Comparison of ENCODE assay signal across 1 cellular context in the genomic region with DNA sequence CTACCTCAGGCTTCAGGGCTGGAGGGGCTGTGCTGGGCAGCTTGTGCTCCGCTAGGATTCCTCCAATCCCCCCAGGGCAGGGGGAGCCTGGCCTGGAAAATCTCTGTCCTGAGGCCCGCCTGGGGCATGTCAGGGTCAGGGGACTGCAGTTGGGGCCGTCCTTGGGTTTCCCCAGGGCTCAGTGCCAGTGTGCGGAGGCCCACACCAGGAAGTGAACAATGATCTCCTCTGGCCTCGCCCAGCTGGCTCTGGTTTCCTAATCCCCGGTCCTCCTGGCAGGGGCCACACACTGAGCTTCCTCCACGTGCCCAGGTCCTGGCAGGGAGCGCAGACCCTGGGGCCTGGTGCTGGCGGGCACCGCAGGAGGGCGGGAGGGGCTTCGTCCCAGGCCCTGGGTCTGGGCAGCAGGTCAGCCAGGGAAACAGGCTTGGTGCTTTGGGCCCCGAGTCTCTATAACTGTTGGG.
A peak's percentile ranks its signal among the peaks of the same experiment; 100 is the strongest.
TF ChIP-seq lines count a peak whose summit lies in the region.

No MANE protein-coding gene starts in this region.

TF ChIP-seq in HepG2, 621 proteins besides CTCF, POLR2A, EP300 and RAD21 (continued from another document):
- TF ChIP-seq CENPT (CRISPR knock-in tag; IDR thresholded peaks at IDR 0.05; ENCODE audit: low read depth) (no peak), ZFP82 (CRISPR knock-in tag; IDR thresholded peaks at IDR 0.05; ENCODE audit: borderline replicate concordance) (no peak), PPARG (CRISPR knock-in tag; conservative IDR thresholded peaks at IDR 0.05) (no peak), ZNF432 (CRISPR knock-in tag; IDR thresholded peaks at IDR 0.05; ENCODE audit: borderline replicate concordance) (no peak), SNRNP70 (IDR thresholded peaks at IDR 0.05; ENCODE audit: low read depth, low read length) (no peak), NR2F1 (CRISPR knock-in tag; IDR thresholded peaks at IDR 0.05) (0 out of 4 replicates have a peak, but pooled peaks of 1 of the 2 experiments have one; percentile 13), SAP130 (CRISPR knock-in tag; IDR thresholded peaks at IDR 0.05; ENCODE audit: low read depth) (peak; percentile 52; the same call in 1 of the 2 replicates), HDAC6 (IDR thresholded peaks at IDR 0.05; ENCODE audit: low read depth, low read length) (no peak), ZNF3 (CRISPR knock-in tag; IDR thresholded peaks at IDR 0.05) (no peak), SIX1 (CRISPR knock-in tag; IDR thresholded peaks at IDR 0.05; ENCODE audit: borderline replicate concordance) (no peak), ZZZ3 (CRISPR knock-in tag; IDR thresholded peaks at IDR 0.05; ENCODE audit: borderline replicate concordance) (no peak), SCMH1 (CRISPR knock-in tag; IDR thresholded peaks at IDR 0.05; ENCODE audit: borderline replicate concordance) (no peak), ZNF746 (CRISPR knock-in tag; IDR thresholded peaks at IDR 0.05) (no peak), TP53 (CRISPR knock-in tag; conservative IDR thresholded peaks at IDR 0.05) (no peak), SOX6 (IDR thresholded peaks at IDR 0.05) (no peak), SOX6 (CRISPR knock-in tag; IDR thresholded peaks at IDR 0.05) (peak; percentile 30; the same call in 1 of the 2 replicates), ATAD3A (CRISPR knock-in tag; IDR thresholded peaks at IDR 0.05) (no peak), XRCC5 (optimal IDR thresholded peaks at IDR 0.05; ENCODE audit: low read length) (no peak), ZBTB1 (CRISPR knock-in tag; IDR thresholded peaks at IDR 0.05; ENCODE audit: borderline replicate concordance) (no peak), ZBTB7A (CRISPR knock-in tag; IDR thresholded peaks at IDR 0.05) (no peak), ZIK1 (CRISPR knock-in tag; IDR thresholded peaks at IDR 0.05; ENCODE audit: borderline replicate concordance, low read depth) (no peak), ZNF660 (CRISPR knock-in tag; IDR thresholded peaks at IDR 0.05; ENCODE audit: borderline replicate concordance, low read depth) (no peak), BHLHE40 (IDR thresholded peaks at IDR 0.05; ENCODE audit: low read length) (0 out of 2 replicates have a peak, but pooled peaks have one; percentile 16), ZNF30 (CRISPR knock-in tag; IDR thresholded peaks at IDR 0.05) (no peak), U2AF1 (optimal IDR thresholded peaks at IDR 0.05; ENCODE audit: low read depth, low read length) (no peak), ZSCAN22 (CRISPR knock-in tag; IDR thresholded peaks at IDR 0.05) (no peak), WIZ (CRISPR knock-in tag; IDR thresholded peaks at IDR 0.05) (no peak), PHF20 (CRISPR knock-in tag; IDR thresholded peaks at IDR 0.05) (no peak), ZFP41 (CRISPR knock-in tag; IDR thresholded peaks at IDR 0.05; ENCODE audit: borderline replicate concordance) (no peak), GATA4 (IDR thresholded peaks at IDR 0.05; ENCODE audit: borderline replicate concordance, low read depth) (no peak), ZNF891 (CRISPR knock-in tag; IDR thresholded peaks at IDR 0.05) (no peak), ELF3 (CRISPR knock-in tag; IDR thresholded peaks at IDR 0.05) (peak; percentile 91), SNAPC2 (CRISPR knock-in tag; IDR thresholded peaks at IDR 0.05) (no peak), KMT2B (CRISPR knock-in tag; IDR thresholded peaks at IDR 0.05) (no peak), HMGA1 (CRISPR knock-in tag; conservative IDR thresholded peaks at IDR 0.05) (no peak), NR1H2 (CRISPR knock-in tag; IDR thresholded peaks at IDR 0.05; ENCODE audit: borderline replicate concordance, low read depth) (no peak), ZNF564 (CRISPR knock-in tag; IDR thresholded peaks at IDR 0.05) (no peak), ATF7 (IDR thresholded peaks at IDR 0.05) (no peak), ATF7 (CRISPR knock-in tag; IDR thresholded peaks at IDR 0.05) (no peak)
- TF ChIP-seq, protein P1, sequence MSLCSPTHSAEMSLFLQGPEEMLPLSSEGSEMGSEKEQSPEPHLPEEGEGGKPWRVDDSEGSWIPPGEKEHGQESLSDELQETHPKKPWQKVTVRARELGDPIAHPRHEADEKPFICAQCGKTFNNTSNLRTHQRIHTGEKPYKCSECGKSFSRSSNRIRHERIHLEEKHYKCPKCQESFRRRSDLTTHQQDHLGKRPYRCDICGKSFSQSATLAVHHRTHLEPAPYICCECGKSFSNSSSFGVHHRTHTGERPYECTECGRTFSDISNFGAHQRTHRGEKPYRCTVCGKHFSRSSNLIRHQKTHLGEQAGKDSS (CRISPR knock-in tag; IDR thresholded peaks at IDR 0.05; ENCODE audit: borderline replicate concordance, low read depth): 0 out of 2 replicates have a peak, but pooled peaks have one; percentile 27
- TF ChIP-seq, protein P2, sequence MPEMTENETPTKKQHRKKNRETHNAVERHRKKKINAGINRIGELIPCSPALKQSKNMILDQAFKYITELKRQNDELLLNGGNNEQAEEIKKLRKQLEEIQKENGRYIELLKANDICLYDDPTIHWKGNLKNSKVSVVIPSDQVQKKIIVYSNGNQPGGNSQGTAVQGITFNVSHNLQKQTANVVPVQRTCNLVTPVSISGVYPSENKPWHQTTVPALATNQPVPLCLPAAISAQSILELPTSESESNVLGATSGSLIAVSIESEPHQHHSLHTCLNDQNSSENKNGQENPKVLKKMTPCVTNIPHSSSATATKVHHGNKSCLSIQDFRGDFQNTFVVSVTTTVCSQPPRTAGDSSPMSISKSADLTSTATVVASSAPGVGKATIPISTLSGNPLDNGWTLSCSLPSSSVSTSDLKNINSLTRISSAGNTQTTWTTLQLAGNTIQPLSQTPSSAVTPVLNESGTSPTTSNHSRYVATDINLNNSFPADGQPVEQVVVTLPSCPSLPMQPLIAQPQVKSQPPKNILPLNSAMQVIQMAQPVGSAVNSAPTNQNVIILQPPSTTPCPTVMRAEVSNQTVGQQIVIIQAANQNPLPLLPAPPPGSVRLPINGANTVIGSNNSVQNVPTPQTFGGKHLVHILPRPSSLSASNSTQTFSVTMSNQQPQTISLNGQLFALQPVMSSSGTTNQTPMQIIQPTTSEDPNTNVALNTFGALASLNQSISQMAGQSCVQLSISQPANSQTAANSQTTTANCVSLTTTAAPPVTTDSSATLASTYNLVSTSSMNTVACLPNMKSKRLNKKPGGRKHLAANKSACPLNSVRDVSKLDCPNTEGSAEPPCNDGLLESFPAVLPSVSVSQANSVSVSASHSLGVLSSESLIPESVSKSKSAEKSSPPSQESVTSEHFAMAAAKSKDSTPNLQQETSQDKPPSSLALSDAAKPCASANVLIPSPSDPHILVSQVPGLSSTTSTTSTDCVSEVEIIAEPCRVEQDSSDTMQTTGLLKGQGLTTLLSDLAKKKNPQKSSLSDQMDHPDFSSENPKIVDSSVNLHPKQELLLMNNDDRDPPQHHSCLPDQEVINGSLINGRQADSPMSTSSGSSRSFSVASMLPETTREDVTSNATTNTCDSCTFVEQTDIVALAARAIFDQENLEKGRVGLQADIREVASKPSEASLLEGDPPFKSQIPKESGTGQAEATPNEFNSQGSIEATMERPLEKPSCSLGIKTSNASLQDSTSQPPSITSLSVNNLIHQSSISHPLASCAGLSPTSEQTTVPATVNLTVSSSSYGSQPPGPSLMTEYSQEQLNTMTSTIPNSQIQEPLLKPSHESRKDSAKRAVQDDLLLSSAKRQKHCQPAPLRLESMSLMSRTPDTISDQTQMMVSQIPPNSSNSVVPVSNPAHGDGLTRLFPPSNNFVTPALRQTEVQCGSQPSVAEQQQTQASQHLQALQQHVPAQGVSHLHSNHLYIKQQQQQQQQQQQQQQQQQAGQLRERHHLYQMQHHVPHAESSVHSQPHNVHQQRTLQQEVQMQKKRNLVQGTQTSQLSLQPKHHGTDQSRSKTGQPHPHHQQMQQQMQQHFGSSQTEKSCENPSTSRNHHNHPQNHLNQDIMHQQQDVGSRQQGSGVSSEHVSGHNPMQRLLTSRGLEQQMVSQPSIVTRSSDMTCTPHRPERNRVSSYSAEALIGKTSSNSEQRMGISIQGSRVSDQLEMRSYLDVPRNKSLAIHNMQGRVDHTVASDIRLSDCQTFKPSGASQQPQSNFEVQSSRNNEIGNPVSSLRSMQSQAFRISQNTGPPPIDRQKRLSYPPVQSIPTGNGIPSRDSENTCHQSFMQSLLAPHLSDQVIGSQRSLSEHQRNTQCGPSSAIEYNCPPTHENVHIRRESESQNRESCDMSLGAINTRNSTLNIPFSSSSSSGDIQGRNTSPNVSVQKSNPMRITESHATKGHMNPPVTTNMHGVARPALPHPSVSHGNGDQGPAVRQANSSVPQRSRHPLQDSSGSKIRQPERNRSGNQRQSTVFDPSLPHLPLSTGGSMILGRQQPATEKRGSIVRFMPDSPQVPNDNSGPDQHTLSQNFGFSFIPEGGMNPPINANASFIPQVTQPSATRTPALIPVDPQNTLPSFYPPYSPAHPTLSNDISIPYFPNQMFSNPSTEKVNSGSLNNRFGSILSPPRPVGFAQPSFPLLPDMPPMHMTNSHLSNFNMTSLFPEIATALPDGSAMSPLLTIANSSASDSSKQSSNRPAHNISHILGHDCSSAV (CRISPR knock-in tag; IDR thresholded peaks at IDR 0.05; ENCODE audit: borderline replicate concordance): no peak
- TF ChIP-seq, protein P3, sequence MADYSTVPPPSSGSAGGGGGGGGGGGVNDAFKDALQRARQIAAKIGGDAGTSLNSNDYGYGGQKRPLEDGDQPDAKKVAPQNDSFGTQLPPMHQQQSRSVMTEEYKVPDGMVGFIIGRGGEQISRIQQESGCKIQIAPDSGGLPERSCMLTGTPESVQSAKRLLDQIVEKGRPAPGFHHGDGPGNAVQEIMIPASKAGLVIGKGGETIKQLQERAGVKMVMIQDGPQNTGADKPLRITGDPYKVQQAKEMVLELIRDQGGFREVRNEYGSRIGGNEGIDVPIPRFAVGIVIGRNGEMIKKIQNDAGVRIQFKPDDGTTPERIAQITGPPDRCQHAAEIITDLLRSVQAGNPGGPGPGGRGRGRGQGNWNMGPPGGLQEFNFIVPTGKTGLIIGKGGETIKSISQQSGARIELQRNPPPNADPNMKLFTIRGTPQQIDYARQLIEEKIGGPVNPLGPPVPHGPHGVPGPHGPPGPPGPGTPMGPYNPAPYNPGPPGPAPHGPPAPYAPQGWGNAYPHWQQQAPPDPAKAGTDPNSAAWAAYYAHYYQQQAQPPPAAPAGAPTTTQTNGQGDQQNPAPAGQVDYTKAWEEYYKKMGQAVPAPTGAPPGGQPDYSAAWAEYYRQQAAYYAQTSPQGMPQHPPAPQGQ (CRISPR knock-in tag; IDR thresholded peaks at IDR 0.05; ENCODE audit: borderline replicate concordance): no peak
- TF ChIP-seq, protein P4, sequence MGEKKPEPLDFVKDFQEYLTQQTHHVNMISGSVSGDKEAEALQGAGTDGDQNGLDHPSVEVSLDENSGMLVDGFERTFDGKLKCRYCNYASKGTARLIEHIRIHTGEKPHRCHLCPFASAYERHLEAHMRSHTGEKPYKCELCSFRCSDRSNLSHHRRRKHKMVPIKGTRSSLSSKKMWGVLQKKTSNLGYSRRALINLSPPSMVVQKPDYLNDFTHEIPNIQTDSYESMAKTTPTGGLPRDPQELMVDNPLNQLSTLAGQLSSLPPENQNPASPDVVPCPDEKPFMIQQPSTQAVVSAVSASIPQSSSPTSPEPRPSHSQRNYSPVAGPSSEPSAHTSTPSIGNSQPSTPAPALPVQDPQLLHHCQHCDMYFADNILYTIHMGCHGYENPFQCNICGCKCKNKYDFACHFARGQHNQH (CRISPR knock-in tag; IDR thresholded peaks at IDR 0.05): no peak
- TF ChIP-seq, protein P5, sequence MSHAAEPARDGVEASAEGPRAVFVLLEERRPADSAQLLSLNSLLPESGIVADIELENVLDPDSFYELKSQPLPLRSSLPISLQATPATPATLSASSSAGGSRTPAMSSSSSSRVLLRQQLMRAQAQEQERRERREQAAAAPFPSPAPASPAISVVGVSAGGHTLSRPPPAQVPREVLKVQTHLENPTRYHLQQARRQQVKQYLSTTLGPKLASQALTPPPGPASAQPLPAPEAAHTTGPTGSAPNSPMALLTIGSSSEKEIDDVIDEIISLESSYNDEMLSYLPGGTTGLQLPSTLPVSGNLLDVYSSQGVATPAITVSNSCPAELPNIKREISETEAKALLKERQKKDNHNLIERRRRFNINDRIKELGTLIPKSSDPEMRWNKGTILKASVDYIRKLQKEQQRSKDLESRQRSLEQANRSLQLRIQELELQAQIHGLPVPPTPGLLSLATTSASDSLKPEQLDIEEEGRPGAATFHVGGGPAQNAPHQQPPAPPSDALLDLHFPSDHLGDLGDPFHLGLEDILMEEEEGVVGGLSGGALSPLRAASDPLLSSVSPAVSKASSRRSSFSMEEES (CRISPR knock-in tag; IDR thresholded peaks at IDR 0.05): no peak
- TF ChIP-seq, protein P6, sequence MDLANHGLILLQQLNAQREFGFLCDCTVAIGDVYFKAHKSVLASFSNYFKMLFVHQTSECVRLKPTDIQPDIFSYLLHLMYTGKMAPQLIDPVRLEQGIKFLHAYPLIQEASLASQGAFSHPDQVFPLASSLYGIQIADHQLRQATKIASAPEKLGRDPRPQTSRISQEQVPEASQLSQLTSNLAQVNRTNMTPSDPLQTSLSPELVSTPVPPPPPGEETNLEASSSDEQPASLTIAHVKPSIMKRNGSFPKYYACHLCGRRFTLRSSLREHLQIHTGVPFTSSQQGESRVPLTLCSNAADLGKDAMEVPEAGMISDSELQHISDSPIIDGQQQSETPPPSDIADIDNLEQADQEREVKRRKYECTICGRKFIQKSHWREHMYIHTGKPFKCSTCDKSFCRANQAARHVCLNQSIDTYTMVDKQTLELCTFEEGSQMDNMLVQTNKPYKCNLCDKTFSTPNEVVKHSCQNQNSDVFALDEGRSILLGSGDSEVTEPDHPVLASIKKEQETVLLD (CRISPR knock-in tag; IDR thresholded peaks at IDR 0.05; ENCODE audit: low read depth): no peak
